8 cellular contexts compared by ENCODE assay signal in the genomic region with DNA sequence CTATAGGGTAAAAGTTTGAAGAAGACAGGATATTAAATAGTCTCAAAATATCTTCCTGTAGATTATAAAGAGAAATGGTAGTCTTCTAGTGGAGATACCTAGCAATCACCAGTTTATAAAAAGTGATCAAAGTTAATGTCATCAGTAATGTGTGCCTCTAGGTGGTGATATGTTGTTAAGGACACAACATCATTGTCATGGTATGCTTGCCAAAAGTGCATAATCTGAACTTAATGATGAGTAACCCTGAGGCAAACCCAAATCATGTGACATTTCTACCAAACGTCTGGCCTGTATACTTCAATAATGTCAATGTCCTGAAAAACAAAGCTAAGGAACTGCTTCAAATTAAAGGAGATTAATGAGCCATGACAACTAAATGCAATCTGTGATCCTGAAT.
DNase-seq lines count a peak whose midpoint lies in the region; ATAC-seq and TF ChIP-seq lines count a peak whose summit lies in the region.

No MANE protein-coding gene starts in this region.

- H3K27ac ChIP-seq in left ventricle myocardium inferior (replicated peaks) (no peak overlapping the region), GM23338 (ENCODE audit: low read depth) (no peak overlapping the region)

- H3K9me3 ChIP-seq in left ventricle myocardium inferior (replicated peaks) = no peaks in the 10 kb centered on the region

- H3K4me3 ChIP-seq in left ventricle myocardium inferior (no peak overlapping the region), epithelial cell of esophagus (ENCODE audit: low read length) (no peak overlapping the region), GM23338 (no peak overlapping the region)

- no peak overlapping the region for H3K4me3 Mint-ChIP-seq in GM23338

- H2AFZ ChIP-seq in GM23338 = no peak overlapping the region

- ATAC-seq in Right ventricle myocardium superior (ENCODE audit: poor library complexity) (no peak), GM21515 (IDR thresholded peaks at IDR 0.05; ENCODE audit: unreplicated experiment) (no peak), HG02571 (IDR thresholded peaks at IDR 0.05; ENCODE audit: unreplicated experiment) (no peak), GM23338 (no peak)

- H3K4me1 Mint-ChIP-seq in GM23338 = peaks cover 45% of the 10 kb centered on the region

- H3K36me3 Mint-ChIP-seq in GM23338 (ENCODE audit: low read depth) = no peaks in the 10 kb centered on the region

- H3K27ac Mint-ChIP-seq in GM23338 = no peak overlapping the region

- no peaks in the 10 kb centered on the region for H3K79me2 ChIP-seq in GM23338 (replicated peaks; ENCODE audit: insufficient read depth)

- H3K27me3 ChIP-seq in left ventricle myocardium inferior (ENCODE audit: low read depth) (no peaks in the 10 kb centered on the region), GM23338 (ENCODE audit: insufficient read depth) (no peaks in the 10 kb centered on the region)

- H3K27me3 Mint-ChIP-seq in GM23338 (ENCODE audit: insufficient read depth, low read depth, poor library complexity) = peaks cover 6% of the 10 kb centered on the region

- no peaks in the 10 kb centered on the region for H3K9me3 Mint-ChIP-seq in GM23338

- no peaks in the 10 kb centered on the region for H4K20me1 ChIP-seq in GM23338 (replicated peaks; ENCODE audit: insufficient read depth)

- no peaks in the 10 kb centered on the region for H3F3A ChIP-seq in GM23338 (replicated peaks; ENCODE audit: low read depth)

- H3K4me1 ChIP-seq in left ventricle myocardium inferior (peaks cover 13% of the 10 kb centered on the region), GM23338 (ENCODE audit: insufficient read depth) (peaks cover 25% of the 10 kb centered on the region)

- no peaks in the 10 kb centered on the region for H3K9me2 ChIP-seq in GM23338 (ENCODE audit: insufficient read depth)

- H3K36me3 ChIP-seq in left ventricle myocardium inferior (no peaks in the 10 kb centered on the region), GM23338 (ENCODE audit: insufficient read depth) (no peaks in the 10 kb centered on the region)

- TF ChIP-seq CTCF in left ventricle myocardium inferior (IDR thresholded peaks at IDR 0.05; ENCODE audit: borderline replicate concordance) = peak; percentile 18
- no peak for TF ChIP-seq CTCF in epithelial cell of esophagus (IDR thresholded peaks at IDR 0.05; ENCODE audit: insufficient read depth, low read depth, low read length, missing control alignments)
- TF ChIP-seq CTCF in GM23338 (conservative IDR thresholded peaks at IDR 0.05; ENCODE audit: low read depth in 2 of 2) = peak in 1 of 2 experiments; percentile 17; a peak in 1 of 4 replicates

- DNase-seq in left ventricle myocardium inferior (no peak), Right ventricle myocardium superior (no peak), NCI-H446 treated with DMSO at 0.1 percent for 48 hours (lab: John Stamatoyannopoulos, UW) (peak; percentile 93), epithelial cell of esophagus (ENCODE audit: low read depth) (peak; percentile 75), Ammon's horn (ENCODE audit: low spot score) (no peak), GM23338 (ENCODE audit: low spot score) (no peak)

- intact Hi-C loops in left ventricle myocardium inferior (cut with micrococcal nuclease) (no loop called here), Right ventricle myocardium superior (cut with DNase I) (loop anchor here (10.0 kb wide), 1 partner anchor 218 kb away; the partner anchor contains the start of gene PHLDA1)

- no peak overlapping the region for H3K4me2 ChIP-seq in GM23338

TF ChIP-seq in GM23338, 12 proteins besides CTCF, POLR2A, EP300 and RAD21 (continues in another document):
- TF ChIP-seq JUNB (IDR thresholded peaks at IDR 0.05; ENCODE audit: unreplicated experiment) (no peak), EZH2 (IDR thresholded peaks at IDR 0.05; ENCODE audit: low read depth, unreplicated experiment) (no peak), NANOG (IDR thresholded peaks at IDR 0.05; ENCODE audit: borderline replicate concordance) (no peak), STAT1 (IDR thresholded peaks at IDR 0.05; ENCODE audit: unreplicated experiment) (no peak), POLR2AphosphoS5 (IDR thresholded peaks at IDR 0.05; ENCODE audit: low read depth) (no peak), EZH2phosphoT487 (IDR thresholded peaks at IDR 0.05; ENCODE audit: unreplicated experiment) (no peak), CREB1 (CRISPR knock-in tag; IDR thresholded peaks at IDR 0.05; ENCODE audit: low read depth) (no peak), ZNF462 (CRISPR knock-in tag; IDR thresholded peaks at IDR 0.05) (no peak), ZNF331 (CRISPR knock-in tag; IDR thresholded peaks at IDR 0.05; ENCODE audit: low read depth) (no peak)
- TF ChIP-seq, protein P1, sequence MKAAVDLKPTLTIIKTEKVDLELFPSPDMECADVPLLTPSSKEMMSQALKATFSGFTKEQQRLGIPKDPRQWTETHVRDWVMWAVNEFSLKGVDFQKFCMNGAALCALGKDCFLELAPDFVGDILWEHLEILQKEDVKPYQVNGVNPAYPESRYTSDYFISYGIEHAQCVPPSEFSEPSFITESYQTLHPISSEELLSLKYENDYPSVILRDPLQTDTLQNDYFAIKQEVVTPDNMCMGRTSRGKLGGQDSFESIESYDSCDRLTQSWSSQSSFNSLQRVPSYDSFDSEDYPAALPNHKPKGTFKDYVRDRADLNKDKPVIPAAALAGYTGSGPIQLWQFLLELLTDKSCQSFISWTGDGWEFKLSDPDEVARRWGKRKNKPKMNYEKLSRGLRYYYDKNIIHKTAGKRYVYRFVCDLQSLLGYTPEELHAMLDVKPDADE (IDR thresholded peaks at IDR 0.05) = no peak

Comparison
In these comparisons a context has a peak if more than half of its experiments do, and no peak if none do; other contexts are left out.
1. DNase-seq: peak in NCI-H446 treated with DMSO at 0.1 percent for 48 hours (single experiment) and epithelial cell of esophagus (single experiment); none in left ventricle myocardium inferior (single experiment), Right ventricle myocardium superior (single experiment), Ammon's horn (single experiment) and GM23338 (single experiment).